ENCODE assay signal across 10 cellular contexts in the genomic region with DNA sequence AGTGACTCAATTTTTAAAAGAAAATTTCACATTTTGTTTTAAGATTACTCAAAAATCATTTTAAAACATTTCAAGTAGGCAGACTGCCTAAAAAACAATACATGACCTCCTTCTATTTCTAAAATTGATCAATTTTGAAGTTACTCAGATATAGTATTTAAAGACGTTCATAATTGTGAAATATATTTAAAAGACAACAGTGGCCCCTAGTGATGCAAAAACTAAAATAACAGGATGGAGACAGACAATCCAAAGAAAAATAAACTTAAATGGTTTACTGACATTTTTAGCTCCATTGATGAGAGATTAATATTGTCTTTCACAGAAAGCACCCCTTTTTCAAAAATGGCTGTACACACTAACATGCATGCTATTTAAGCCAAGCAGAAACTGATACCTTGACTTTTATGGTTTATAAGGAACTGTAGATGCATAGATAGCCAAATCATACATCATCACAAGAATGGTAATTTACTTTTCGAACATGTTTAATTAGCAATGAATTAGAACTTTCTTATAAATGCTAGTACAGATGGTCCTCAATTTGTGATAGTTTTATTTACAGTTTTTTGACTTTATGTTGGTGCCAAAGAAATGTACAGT.
A peak's percentile ranks its signal among the peaks of the same experiment; 100 is the strongest.
DNase-seq lines count a peak whose midpoint lies in the region; ATAC-seq and TF ChIP-seq lines count a peak whose summit lies in the region.
"Had no signal": no experiment of that assay in that cellular context is flagged by ENCODE, and none has a peak within 500 bp of the region (broad histone marks: within the 10 kb centered on the region; RNA-seq: fewer than 3 reads in every experiment).

No MANE protein-coding gene starts in this region.

- H3K4me3 Mint-ChIP-seq in activated T-cell treated with anti-CD3 and anti-CD28 coated beads, Interleukin-2, amount 50 U/mL, for 24 hours: no peak overlapping the region

- intact Hi-C loops in psoas muscle (cut with DNase I): loop anchor here in 1 of 2 donors (5.0 kb wide), 1 partner anchor 918 kb away; no protein-coding TSS in a partner anchor

- H3K4me1 ChIP-seq in psoas muscle: no peaks in the 10 kb centered on the region
- H3K4me1 ChIP-seq: gastroesophageal sphincter had no signal

- no peaks in the 10 kb centered on the region for H3K36me3 Mint-ChIP-seq in activated T-cell treated with anti-CD3 and anti-CD28 coated beads, Interleukin-2, amount 50 U/mL, for 24 hours (ENCODE audit: low read depth)

- H3K4me1 Mint-ChIP-seq in activated T-cell treated with anti-CD3 and anti-CD28 coated beads, Interleukin-2, amount 50 U/mL, for 24 hours (ENCODE audit: low read depth): no peaks in the 10 kb centered on the region

- H3K36me3 ChIP-seq in psoas muscle (ENCODE audit: insufficient read depth in 1 of 2, low read depth in 1 of 2): no peaks in the 10 kb centered on the region
- H3K36me3 ChIP-seq: gastroesophageal sphincter had no signal

- no peak overlapping the region for H3K4me3 ChIP-seq in psoas muscle
- H3K4me3 ChIP-seq: gastroesophageal sphincter had no signal

- H3K9me3 Mint-ChIP-seq in activated T-cell treated with anti-CD3 and anti-CD28 coated beads, Interleukin-2, amount 50 U/mL, for 24 hours: peaks cover 3% of the 10 kb centered on the region

- H3K27me3 ChIP-seq in psoas muscle (ENCODE audit: insufficient read depth in 3 of 3, low read length in 2 of 3): no peaks in the 10 kb centered on the region
- H3K27me3 ChIP-seq: gastroesophageal sphincter had no signal

- H3K9me3 ChIP-seq in psoas muscle: no peaks in the 10 kb centered on the region
- H3K9me3 ChIP-seq: gastroesophageal sphincter had no signal

- DNase-seq in DMS53 (lab: John Stamatoyannopoulos, UW) (peak; percentile 32), DMS53 treated with DMSO at 0.1 percent for 48 hours (lab: John Stamatoyannopoulos, UW; ENCODE audit: unreplicated experiment) (no peak), RKO (ENCODE audit: low spot score) (peak; percentile 45), fibroblast of peridontal ligament (ENCODE audit: extremely low read depth) (peak; percentile 74), psoas muscle (no peak), NK-92 (lab: John Stamatoyannopoulos, UW; ENCODE audit: unreplicated experiment) (no peak)
- DNase-seq in activated T-cell treated with anti-CD3 and anti-CD28 coated beads, Interleukin-2, amount 50 U/mL, for 24 hours: no peak
- DNase-seq: stimulated activated naive CD4-positive, alpha-beta T cell had no signal

- H3K27ac ChIP-seq in psoas muscle: no peak overlapping the region
- H3K27ac ChIP-seq: gastroesophageal sphincter had no signal

- peak; percentile 57 for TF ChIP-seq CTCF in psoas muscle (IDR thresholded peaks at IDR 0.05)

- no peaks in the 10 kb centered on the region for H3K27me3 Mint-ChIP-seq in activated T-cell treated with anti-CD3 and anti-CD28 coated beads, Interleukin-2, amount 50 U/mL, for 24 hours

- H3K27ac Mint-ChIP-seq in activated T-cell treated with anti-CD3 and anti-CD28 coated beads, Interleukin-2, amount 50 U/mL, for 24 hours: no peak overlapping the region

- ATAC-seq in psoas muscle (no peak), GM21737 (IDR thresholded peaks at IDR 0.05; ENCODE audit: unreplicated experiment) (no peak)
- ATAC-seq: gastroesophageal sphincter had no signal

- 24 to 33% (median 29%) methylated on average over 2 of the region's 2 CpGs for WGBS in psoas muscle, 3 donors

Comparison
In these comparisons a context has a peak if more than half of its experiments do, and no peak if none do; other contexts are left out.
1. DNase-seq: peak in DMS53 (single experiment), RKO (single experiment) and fibroblast of peridontal ligament (single experiment); none in DMS53 treated with DMSO at 0.1 percent for 48 hours (single experiment), psoas muscle (0 of 2), NK-92 (single experiment) and activated T-cell treated with anti-CD3 and anti-CD28 coated beads, Interleukin-2, amount 50 U/mL, for 24 hours (single experiment).